ENCODE assay signal across 1 cellular context in the genomic region with DNA sequence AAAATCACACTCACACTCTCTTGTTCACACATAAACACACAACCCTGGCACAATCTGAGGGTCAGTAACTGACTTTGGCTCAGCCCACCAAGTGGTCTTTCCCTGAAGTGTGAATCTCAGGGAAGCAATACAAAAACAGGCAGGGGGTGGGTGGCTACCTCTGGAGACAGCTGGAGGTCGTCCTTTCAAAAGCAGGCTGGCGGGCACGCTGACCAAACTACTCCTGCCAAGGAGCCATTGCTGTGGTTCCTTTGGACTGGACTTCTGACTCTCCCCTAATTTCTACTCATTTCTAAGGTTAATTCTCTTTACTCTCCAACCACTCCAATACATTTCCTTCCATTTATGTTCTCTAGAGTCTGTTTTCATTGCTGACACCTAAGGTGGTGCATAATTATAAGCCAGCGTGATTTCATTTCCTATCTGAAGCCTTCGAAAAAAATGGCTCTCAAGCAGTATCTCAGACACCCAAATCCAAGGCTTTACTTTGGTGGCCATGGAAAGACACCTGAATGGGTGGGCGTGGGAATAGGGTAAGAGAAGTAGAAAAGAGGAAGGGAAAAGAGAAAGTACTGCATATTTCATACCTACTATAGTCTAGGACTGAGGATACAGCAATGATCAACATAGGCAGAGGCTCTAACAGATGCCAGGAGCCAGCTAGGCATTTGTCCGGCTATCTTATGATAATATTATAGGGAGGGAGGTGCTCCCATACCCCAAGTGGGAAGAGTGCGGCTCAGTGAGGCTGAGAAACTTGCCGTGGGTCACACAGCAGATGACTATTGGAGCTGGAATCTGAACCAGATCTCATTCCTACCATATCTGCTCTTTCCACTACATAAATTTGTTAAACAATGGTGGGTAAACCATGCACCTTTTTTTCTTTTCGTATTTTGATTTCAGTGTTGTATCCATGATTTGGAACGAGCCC.
TF ChIP-seq lines count a peak whose summit lies in the region.

No MANE protein-coding gene starts in this region.

TF ChIP-seq in K562, 482 proteins besides CTCF, POLR2A, EP300 and RAD21 (continued from another document and continues in another):
- TF ChIP-seq, protein P1, sequence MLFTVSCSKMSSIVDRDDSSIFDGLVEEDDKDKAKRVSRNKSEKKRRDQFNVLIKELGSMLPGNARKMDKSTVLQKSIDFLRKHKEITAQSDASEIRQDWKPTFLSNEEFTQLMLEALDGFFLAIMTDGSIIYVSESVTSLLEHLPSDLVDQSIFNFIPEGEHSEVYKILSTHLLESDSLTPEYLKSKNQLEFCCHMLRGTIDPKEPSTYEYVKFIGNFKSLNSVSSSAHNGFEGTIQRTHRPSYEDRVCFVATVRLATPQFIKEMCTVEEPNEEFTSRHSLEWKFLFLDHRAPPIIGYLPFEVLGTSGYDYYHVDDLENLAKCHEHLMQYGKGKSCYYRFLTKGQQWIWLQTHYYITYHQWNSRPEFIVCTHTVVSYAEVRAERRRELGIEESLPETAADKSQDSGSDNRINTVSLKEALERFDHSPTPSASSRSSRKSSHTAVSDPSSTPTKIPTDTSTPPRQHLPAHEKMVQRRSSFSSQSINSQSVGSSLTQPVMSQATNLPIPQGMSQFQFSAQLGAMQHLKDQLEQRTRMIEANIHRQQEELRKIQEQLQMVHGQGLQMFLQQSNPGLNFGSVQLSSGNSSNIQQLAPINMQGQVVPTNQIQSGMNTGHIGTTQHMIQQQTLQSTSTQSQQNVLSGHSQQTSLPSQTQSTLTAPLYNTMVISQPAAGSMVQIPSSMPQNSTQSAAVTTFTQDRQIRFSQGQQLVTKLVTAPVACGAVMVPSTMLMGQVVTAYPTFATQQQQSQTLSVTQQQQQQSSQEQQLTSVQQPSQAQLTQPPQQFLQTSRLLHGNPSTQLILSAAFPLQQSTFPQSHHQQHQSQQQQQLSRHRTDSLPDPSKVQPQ (CRISPR knock-in tag; IDR thresholded peaks at IDR 0.05; ENCODE audit: borderline replicate concordance): no peak
- TF ChIP-seq ZZZ3 (IDR thresholded peaks at IDR 0.05) (no peak), MAZ (CRISPR knock-in tag; conservative IDR thresholded peaks at IDR 0.05 in 1 of 2, IDR thresholded peaks at IDR 0.05 in 1 of 2) (no peak), KLF6 (CRISPR knock-in tag; IDR thresholded peaks at IDR 0.05; ENCODE audit: borderline replicate concordance) (0 out of 2 replicates have a peak, but pooled peaks have one; percentile 41), ZNF766 (CRISPR knock-in tag; conservative IDR thresholded peaks at IDR 0.05) (peak; percentile 36), MCM3 (IDR thresholded peaks at IDR 0.05) (no peak), HMGN3 (IDR thresholded peaks at IDR 0.05; ENCODE audit: borderline replicate concordance, extremely low read depth, insufficient read length, low read depth, low read length) (no peak), YY1 (IDR thresholded peaks at IDR 0.05; ENCODE audit: borderline replicate concordance in 1 of 3, control insufficient read depth in 1 of 3, extremely low read depth in 1 of 3, insufficient read depth in 3 of 3, insufficient read length in 1 of 3, insufficient replicate concordance in 2 of 3, low read depth in 1 of 3, low read length in 2 of 3) (no peak), SAP30 (IDR thresholded peaks at IDR 0.05; ENCODE audit: borderline replicate concordance, insufficient read depth, low read depth, low read length, poor library complexity, severe bottlenecking) (no peak), CC2D1A (IDR thresholded peaks at IDR 0.05) (no peak), RBM34 (IDR thresholded peaks at IDR 0.05; ENCODE audit: borderline replicate concordance, insufficient read depth, low read length) (no peak), CXXC5 (CRISPR knock-in tag; IDR thresholded peaks at IDR 0.05) (peak; percentile 34), SMAD3 (CRISPR knock-in tag; conservative IDR thresholded peaks at IDR 0.05) (peak; percentile 22; the same call in 1 of the 2 replicates), GTF2A2 (tag; IDR thresholded peaks at IDR 0.05) (0 out of 2 replicates have a peak, but pooled peaks have one; percentile 37), MYC (IDR thresholded peaks at IDR 0.05; ENCODE audit: low read depth, low read length) (no peak), MYC (CRISPR knock-in tag; IDR thresholded peaks at IDR 0.05; ENCODE audit: borderline replicate concordance, low read depth) (no peak; the same call in 1 of the 2 replicates), ZBTB7A (IDR thresholded peaks at IDR 0.05; ENCODE audit: borderline replicate concordance, control insufficient read depth, low read depth, low read length) (no peak), FOXA1 (IDR thresholded peaks at IDR 0.05; ENCODE audit: borderline replicate concordance) (no peak), RNF2 (IDR thresholded peaks at IDR 0.05) (no peak), NFE2 (IDR thresholded peaks at IDR 0.05; ENCODE audit: low read depth) (no peak), HDAC2 (IDR thresholded peaks at IDR 0.05) (no peak)
- TF ChIP-seq, protein P2, sequence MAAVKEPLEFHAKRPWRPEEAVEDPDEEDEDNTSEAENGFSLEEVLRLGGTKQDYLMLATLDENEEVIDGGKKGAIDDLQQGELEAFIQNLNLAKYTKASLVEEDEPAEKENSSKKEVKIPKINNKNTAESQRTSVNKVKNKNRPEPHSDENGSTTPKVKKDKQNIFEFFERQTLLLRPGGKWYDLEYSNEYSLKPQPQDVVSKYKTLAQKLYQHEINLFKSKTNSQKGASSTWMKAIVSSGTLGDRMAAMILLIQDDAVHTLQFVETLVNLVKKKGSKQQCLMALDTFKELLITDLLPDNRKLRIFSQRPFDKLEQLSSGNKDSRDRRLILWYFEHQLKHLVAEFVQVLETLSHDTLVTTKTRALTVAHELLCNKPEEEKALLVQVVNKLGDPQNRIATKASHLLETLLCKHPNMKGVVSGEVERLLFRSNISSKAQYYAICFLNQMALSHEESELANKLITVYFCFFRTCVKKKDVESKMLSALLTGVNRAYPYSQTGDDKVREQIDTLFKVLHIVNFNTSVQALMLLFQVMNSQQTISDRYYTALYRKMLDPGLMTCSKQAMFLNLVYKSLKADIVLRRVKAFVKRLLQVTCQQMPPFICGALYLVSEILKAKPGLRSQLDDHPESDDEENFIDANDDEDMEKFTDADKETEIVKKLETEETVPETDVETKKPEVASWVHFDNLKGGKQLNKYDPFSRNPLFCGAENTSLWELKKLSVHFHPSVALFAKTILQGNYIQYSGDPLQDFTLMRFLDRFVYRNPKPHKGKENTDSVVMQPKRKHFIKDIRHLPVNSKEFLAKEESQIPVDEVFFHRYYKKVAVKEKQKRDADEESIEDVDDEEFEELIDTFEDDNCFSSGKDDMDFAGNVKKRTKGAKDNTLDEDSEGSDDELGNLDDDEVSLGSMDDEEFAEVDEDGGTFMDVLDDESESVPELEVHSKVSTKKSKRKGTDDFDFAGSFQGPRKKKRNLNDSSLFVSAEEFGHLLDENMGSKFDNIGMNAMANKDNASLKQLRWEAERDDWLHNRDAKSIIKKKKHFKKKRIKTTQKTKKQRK (IDR thresholded peaks at IDR 0.05; ENCODE audit: borderline replicate concordance, low read depth, low read length): no peak
- TF ChIP-seq, protein P3, sequence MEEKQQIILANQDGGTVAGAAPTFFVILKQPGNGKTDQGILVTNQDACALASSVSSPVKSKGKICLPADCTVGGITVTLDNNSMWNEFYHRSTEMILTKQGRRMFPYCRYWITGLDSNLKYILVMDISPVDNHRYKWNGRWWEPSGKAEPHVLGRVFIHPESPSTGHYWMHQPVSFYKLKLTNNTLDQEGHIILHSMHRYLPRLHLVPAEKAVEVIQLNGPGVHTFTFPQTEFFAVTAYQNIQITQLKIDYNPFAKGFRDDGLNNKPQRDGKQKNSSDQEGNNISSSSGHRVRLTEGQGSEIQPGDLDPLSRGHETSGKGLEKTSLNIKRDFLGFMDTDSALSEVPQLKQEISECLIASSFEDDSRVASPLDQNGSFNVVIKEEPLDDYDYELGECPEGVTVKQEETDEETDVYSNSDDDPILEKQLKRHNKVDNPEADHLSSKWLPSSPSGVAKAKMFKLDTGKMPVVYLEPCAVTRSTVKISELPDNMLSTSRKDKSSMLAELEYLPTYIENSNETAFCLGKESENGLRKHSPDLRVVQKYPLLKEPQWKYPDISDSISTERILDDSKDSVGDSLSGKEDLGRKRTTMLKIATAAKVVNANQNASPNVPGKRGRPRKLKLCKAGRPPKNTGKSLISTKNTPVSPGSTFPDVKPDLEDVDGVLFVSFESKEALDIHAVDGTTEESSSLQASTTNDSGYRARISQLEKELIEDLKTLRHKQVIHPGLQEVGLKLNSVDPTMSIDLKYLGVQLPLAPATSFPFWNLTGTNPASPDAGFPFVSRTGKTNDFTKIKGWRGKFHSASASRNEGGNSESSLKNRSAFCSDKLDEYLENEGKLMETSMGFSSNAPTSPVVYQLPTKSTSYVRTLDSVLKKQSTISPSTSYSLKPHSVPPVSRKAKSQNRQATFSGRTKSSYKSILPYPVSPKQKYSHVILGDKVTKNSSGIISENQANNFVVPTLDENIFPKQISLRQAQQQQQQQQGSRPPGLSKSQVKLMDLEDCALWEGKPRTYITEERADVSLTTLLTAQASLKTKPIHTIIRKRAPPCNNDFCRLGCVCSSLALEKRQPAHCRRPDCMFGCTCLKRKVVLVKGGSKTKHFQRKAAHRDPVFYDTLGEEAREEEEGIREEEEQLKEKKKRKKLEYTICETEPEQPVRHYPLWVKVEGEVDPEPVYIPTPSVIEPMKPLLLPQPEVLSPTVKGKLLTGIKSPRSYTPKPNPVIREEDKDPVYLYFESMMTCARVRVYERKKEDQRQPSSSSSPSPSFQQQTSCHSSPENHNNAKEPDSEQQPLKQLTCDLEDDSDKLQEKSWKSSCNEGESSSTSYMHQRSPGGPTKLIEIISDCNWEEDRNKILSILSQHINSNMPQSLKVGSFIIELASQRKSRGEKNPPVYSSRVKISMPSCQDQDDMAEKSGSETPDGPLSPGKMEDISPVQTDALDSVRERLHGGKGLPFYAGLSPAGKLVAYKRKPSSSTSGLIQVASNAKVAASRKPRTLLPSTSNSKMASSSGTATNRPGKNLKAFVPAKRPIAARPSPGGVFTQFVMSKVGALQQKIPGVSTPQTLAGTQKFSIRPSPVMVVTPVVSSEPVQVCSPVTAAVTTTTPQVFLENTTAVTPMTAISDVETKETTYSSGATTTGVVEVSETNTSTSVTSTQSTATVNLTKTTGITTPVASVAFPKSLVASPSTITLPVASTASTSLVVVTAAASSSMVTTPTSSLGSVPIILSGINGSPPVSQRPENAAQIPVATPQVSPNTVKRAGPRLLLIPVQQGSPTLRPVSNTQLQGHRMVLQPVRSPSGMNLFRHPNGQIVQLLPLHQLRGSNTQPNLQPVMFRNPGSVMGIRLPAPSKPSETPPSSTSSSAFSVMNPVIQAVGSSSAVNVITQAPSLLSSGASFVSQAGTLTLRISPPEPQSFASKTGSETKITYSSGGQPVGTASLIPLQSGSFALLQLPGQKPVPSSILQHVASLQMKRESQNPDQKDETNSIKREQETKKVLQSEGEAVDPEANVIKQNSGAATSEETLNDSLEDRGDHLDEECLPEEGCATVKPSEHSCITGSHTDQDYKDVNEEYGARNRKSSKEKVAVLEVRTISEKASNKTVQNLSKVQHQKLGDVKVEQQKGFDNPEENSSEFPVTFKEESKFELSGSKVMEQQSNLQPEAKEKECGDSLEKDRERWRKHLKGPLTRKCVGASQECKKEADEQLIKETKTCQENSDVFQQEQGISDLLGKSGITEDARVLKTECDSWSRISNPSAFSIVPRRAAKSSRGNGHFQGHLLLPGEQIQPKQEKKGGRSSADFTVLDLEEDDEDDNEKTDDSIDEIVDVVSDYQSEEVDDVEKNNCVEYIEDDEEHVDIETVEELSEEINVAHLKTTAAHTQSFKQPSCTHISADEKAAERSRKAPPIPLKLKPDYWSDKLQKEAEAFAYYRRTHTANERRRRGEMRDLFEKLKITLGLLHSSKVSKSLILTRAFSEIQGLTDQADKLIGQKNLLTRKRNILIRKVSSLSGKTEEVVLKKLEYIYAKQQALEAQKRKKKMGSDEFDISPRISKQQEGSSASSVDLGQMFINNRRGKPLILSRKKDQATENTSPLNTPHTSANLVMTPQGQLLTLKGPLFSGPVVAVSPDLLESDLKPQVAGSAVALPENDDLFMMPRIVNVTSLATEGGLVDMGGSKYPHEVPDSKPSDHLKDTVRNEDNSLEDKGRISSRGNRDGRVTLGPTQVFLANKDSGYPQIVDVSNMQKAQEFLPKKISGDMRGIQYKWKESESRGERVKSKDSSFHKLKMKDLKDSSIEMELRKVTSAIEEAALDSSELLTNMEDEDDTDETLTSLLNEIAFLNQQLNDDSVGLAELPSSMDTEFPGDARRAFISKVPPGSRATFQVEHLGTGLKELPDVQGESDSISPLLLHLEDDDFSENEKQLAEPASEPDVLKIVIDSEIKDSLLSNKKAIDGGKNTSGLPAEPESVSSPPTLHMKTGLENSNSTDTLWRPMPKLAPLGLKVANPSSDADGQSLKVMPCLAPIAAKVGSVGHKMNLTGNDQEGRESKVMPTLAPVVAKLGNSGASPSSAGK (IDR thresholded peaks at IDR 0.05): no peak
- TF ChIP-seq, protein P4, sequence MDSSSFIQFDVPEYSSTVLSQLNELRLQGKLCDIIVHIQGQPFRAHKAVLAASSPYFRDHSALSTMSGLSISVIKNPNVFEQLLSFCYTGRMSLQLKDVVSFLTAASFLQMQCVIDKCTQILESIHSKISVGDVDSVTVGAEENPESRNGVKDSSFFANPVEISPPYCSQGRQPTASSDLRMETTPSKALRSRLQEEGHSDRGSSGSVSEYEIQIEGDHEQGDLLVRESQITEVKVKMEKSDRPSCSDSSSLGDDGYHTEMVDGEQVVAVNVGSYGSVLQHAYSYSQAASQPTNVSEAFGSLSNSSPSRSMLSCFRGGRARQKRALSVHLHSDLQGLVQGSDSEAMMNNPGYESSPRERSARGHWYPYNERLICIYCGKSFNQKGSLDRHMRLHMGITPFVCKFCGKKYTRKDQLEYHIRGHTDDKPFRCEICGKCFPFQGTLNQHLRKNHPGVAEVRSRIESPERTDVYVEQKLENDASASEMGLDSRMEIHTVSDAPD (CRISPR knock-in tag; IDR thresholded peaks at IDR 0.05): no peak
- TF ChIP-seq, protein P5, sequence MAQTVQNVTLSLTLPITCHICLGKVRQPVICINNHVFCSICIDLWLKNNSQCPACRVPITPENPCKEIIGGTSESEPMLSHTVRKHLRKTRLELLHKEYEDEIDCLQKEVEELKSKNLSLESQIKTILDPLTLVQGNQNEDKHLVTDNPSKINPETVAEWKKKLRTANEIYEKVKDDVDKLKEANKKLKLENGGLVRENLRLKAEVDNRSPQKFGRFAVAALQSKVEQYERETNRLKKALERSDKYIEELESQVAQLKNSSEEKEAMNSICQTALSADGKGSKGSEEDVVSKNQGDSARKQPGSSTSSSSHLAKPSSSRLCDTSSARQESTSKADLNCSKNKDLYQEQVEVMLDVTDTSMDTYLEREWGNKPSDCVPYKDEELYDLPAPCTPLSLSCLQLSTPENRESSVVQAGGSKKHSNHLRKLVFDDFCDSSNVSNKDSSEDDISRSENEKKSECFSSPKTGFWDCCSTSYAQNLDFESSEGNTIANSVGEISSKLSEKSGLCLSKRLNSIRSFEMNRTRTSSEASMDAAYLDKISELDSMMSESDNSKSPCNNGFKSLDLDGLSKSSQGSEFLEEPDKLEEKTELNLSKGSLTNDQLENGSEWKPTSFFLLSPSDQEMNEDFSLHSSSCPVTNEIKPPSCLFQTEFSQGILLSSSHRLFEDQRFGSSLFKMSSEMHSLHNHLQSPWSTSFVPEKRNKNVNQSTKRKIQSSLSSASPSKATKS (CRISPR knock-in tag; IDR thresholded peaks at IDR 0.05): no peak
